ENCODE assay signal across 1 cellular context in the genomic region with DNA sequence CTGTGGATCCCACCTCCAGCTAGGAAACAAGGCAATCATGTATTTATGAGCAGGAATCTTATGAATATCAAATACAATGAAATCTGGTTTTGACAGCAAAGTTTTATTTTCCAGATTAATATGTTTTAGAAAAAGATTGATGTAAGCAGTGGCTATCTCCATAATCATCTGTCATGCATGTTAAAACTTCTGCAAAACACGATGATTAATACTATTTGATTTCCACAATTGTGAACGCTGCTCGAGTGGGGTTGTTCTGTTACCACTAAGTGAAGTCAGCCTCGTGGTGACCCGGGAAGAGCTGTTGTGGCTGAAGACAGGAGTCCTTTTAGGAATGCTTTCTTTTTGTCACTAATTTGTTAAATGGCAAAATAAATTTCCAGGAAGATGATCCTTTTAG.
TF ChIP-seq lines count a peak whose summit lies in the region.

No MANE protein-coding gene starts in this region.

TF ChIP-seq in WTC11, 78 proteins besides CTCF, POLR2A, EP300 and RAD21:
- TF ChIP-seq, protein P1, sequence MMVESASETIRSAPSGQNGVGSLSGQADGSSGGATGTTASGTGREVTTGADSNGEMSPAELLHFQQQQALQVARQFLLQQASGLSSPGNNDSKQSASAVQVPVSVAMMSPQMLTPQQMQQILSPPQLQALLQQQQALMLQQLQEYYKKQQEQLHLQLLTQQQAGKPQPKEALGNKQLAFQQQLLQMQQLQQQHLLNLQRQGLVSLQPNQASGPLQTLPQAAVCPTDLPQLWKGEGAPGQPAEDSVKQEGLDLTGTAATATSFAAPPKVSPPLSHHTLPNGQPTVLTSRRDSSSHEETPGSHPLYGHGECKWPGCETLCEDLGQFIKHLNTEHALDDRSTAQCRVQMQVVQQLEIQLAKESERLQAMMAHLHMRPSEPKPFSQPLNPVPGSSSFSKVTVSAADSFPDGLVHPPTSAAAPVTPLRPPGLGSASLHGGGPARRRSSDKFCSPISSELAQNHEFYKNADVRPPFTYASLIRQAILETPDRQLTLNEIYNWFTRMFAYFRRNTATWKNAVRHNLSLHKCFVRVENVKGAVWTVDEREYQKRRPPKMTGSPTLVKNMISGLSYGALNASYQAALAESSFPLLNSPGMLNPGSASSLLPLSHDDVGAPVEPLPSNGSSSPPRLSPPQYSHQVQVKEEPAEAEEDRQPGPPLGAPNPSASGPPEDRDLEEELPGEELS (CRISPR knock-in tag; IDR thresholded peaks at IDR 0.05) = no peak
- TF ChIP-seq PRRX2 (CRISPR knock-in tag; IDR thresholded peaks at IDR 0.05) = no peak
- TF ChIP-seq ZNF263 (CRISPR knock-in tag; IDR thresholded peaks at IDR 0.05; ENCODE audit: low read depth) = no peak
